ENCODE assay signal across 27 cellular contexts in genomic region chr6:32558426-32559057, GRCh38. TPM values are rescaled to one million over a fixed set of nuclear protein-coding genes. Genes with fewer than 3 reads are reported as not detected.
DNase-seq lines count a peak whose midpoint lies in the region; ATAC-seq, FAIRE-seq and TF ChIP-seq lines count a peak whose summit lies in the region.
"Had no signal": no experiment of that assay in that cellular context is flagged by ENCODE, and none has a peak within 500 bp of the region (broad histone marks: within the 10 kb centered on the region; RNA-seq: fewer than 3 reads in every experiment).

No MANE protein-coding gene starts in this region.

- intact Hi-C loops in Right ventricle myocardium inferior (cut with DNase I) = no loop called here
- intact Hi-C loops in left ventricle myocardium inferior (cut with micrococcal nuclease) = no loop called here
- intact Hi-C loops in Panc1 (cut with micrococcal nuclease; ENCODE audit: unreplicated experiment) = no loop called here
- intact Hi-C loops in thyroid gland (cut with DNase I) = no loop called here

- no peak overlapping the region for H2AFZ ChIP-seq in keratinocyte (ENCODE audit: control insufficient read depth, low read length)
- H2AFZ ChIP-seq: parathyroid adenoma, PC-9 had no signal

- H3K27ac ChIP-seq in left ventricle myocardium inferior (replicated peaks) (no peak overlapping the region), Panc1 (ENCODE audit: low read length) (no peak overlapping the region), keratinocyte (ENCODE audit: control insufficient read depth, insufficient read depth, low read length) (no peak overlapping the region), thyroid gland (no peak overlapping the region)
- H3K27ac ChIP-seq: BLaER1, KMS-11, parathyroid adenoma, PC-9, SJCRH30, stomach had no signal

- in situ Hi-C loops in Panc1 (cut with HindIII; ENCODE audit: low pct_unique_long_range_greater_than_20kb, low sequenced_read_pairs) = no loop called here

- H3K4me3 ChIP-seq in left ventricle myocardium inferior (no peak overlapping the region), Panc1 (ENCODE audit: low read depth in 2 of 2, low read length in 2 of 2) (no peak overlapping the region), keratinocyte (ENCODE audit: control insufficient read depth in 2 of 3, extremely low read depth in 1 of 3, insufficient read depth in 2 of 3, low read depth in 1 of 3, low read length in 3 of 3) (no peak overlapping the region), thyroid gland (replicated peaks in 1 of 3) (no peak overlapping the region)
- H3K4me3 ChIP-seq: BLaER1, mucosa of descending colon, PC-9, SJCRH30, stomach had no signal

- TF ChIP-seq CTCF in left ventricle myocardium inferior (IDR thresholded peaks at IDR 0.05; ENCODE audit: borderline replicate concordance) = no peak
- TF ChIP-seq CTCF in Panc1 (IDR thresholded peaks at IDR 0.05) = no peak
- peak in 1 of 3 experiments; percentile 23 for TF ChIP-seq CTCF in keratinocyte (optimal IDR thresholded peaks at IDR 0.05 in 1 of 3, IDR thresholded peaks at IDR 0.05 in 1 of 3, conservative IDR thresholded peaks at IDR 0.05 in 1 of 3; ENCODE audit: extremely low read depth in 1 of 3, insufficient read depth in 2 of 3, low read length in 3 of 3)
- no peak for TF ChIP-seq CTCF in thyroid gland (IDR thresholded peaks at IDR 0.05)

- no peak for TF ChIP-seq POLR2A in thyroid gland (IDR thresholded peaks at IDR 0.05)

- no peak overlapping the region for H3K9ac ChIP-seq in keratinocyte (ENCODE audit: control insufficient read depth, extremely low read depth, insufficient read depth, low read length)
- H3K9ac ChIP-seq: BLaER1, KMS-11, parathyroid adenoma had no signal

- H3K36me3 ChIP-seq in left ventricle myocardium inferior (no peaks in the 10 kb centered on the region), Panc1 (ENCODE audit: control insufficient read depth, insufficient read depth, low read length) (no peaks in the 10 kb centered on the region), keratinocyte (ENCODE audit: control insufficient read depth in 2 of 2, extremely low read depth in 1 of 2, insufficient read depth in 2 of 2, low read length in 2 of 2) (no peaks in the 10 kb centered on the region), thyroid gland (no peaks in the 10 kb centered on the region)
- H3K36me3 ChIP-seq: BLaER1, SJCRH30, stomach had no signal

- H3K79me2 ChIP-seq in keratinocyte (ENCODE audit: control insufficient read depth, insufficient read depth, low read length) = no peaks in the 10 kb centered on the region
- H3K79me2 ChIP-seq: parathyroid adenoma had no signal

- no TSS peak for BruUV-seq in Panc1 (replicated peaks; lab: Mats Ljungman, UMichigan)

- no peaks in the 10 kb centered on the region for H3K9me1 ChIP-seq in keratinocyte (ENCODE audit: control insufficient read depth, extremely low read depth, insufficient read depth, low read length)

- peak overlapping the region; percentile 41 for H3K4me2 ChIP-seq in keratinocyte (ENCODE audit: control insufficient read depth, extremely low read depth, insufficient read depth, low read depth, low read length)
- H3K4me2 ChIP-seq: BLaER1, KMS-11, PC-9 had no signal

- FAIRE-seq in keratinocyte (lab: Jason Lieb, UNC) (no peak), RCC 7860 (lab: Jason Lieb, UNC) (no peak)
- FAIRE-seq: endometrium, G401.6 had no signal

- POLR2A ChIA-PET in Panc1 (lab: Charles Lee) = no interaction called here

- ATAC-seq in Right ventricle myocardium inferior (peak; percentile 34), Panc1 (peak; percentile 51; the same call in 1 of the 2 replicates)
- ATAC-seq: mucosa of descending colon had no signal

- 11 to 30% methylated on average over 9 to 11 of the region's 13 CpGs for WGBS in thyroid gland, 2 donors

- CTCF ChIA-PET in Panc1 (lab: Charles Lee) = no interaction called here

- dilution Hi-C loops in keratinocyte (cut with MboI; ENCODE audit: extremely low pct_ligation_motif_present, low sequenced_read_pairs) = no loop called here

- H3K9me3 ChIP-seq in left ventricle myocardium inferior (replicated peaks) (no peaks in the 10 kb centered on the region), Panc1 (ENCODE audit: control insufficient read depth, insufficient read depth, low read depth, low read length) (no peaks in the 10 kb centered on the region), keratinocyte (ENCODE audit: control insufficient read depth, low read depth, low read length) (no peaks in the 10 kb centered on the region), thyroid gland (no peaks in the 10 kb centered on the region)
- H3K9me3 ChIP-seq: BLaER1, mucosa of descending colon, SJCRH30, stomach had no signal

- no peaks in the 10 kb centered on the region for H3K27me3 ChIP-seq in left ventricle myocardium inferior (ENCODE audit: low read depth)
- no peaks in the 10 kb centered on the region for H3K27me3 ChIP-seq in Panc1 (ENCODE audit: control insufficient read depth, insufficient read depth, low read length)
- H3K27me3 ChIP-seq in keratinocyte (ENCODE audit: control insufficient read depth, extremely low read depth, insufficient read depth, low read length) = peaks cover 3% of the 10 kb centered on the region
- H3K27me3 ChIP-seq in thyroid gland = no peaks in the 10 kb centered on the region
- H3K27me3 ChIP-seq: BLaER1, SJCRH30, stomach had no signal

- no peaks in the 10 kb centered on the region for H4K20me1 ChIP-seq in keratinocyte (ENCODE audit: control insufficient read depth, extremely low read depth, insufficient read depth, low read length)
- H4K20me1 ChIP-seq: BLaER1 had no signal

- DNase-seq in Right ventricle myocardium inferior (ENCODE audit: missing footprints) (no peak), left ventricle myocardium inferior (no peak), Panc1 (ENCODE audit: low read depth, low spot score) (no peak), keratinocyte (ENCODE audit: low read depth, low spot score) (no peak), cerebellum (ENCODE audit: low spot score) (no peak), RCC 7860 (ENCODE audit: low spot score) (no peak), thyroid gland (no peak), hypothalamus (lab: John Stamatoyannopoulos, UW) (no peak)
- DNase-seq: activated CD4-positive, alpha-beta memory T cell treated with anti-CD3 and anti-CD28 coated beads for 36 hours; activated gamma-delta T cell; amniotic stem cell; cortex of kidney; mucosa of descending colon; NCI-H187; NCI-H2227 treated with DMSO at 0.1 percent for 48 hours; NCI-H748 treated with DMSO at 0.1 percent for 48 hours; PC-9; right cardiac atrium; SJCRH30; stimulated activated CD4-positive, alpha-beta T cell treated with anti-CD3 and anti-CD28 coated beads, Interleukin-12 subunit alpha, Interleukin-12 subunit beta, amount 100 ng/mL, for 4 hours; stomach had no signal

- H3K4me1 ChIP-seq in left ventricle myocardium inferior (no peaks in the 10 kb centered on the region), Panc1 (ENCODE audit: control insufficient read depth, insufficient read depth, low read length) (no peaks in the 10 kb centered on the region), keratinocyte (ENCODE audit: control insufficient read depth, extremely low read depth, insufficient read depth, low read length) (no peaks in the 10 kb centered on the region), thyroid gland (no peaks in the 10 kb centered on the region)
- H3K4me1 ChIP-seq: BLaER1, parathyroid adenoma, SJCRH30, stomach had no signal

RNA-seq across cellular contexts. Expression of gene HLA-DRB5, which starts 28.5 kb away (rescaled TPM):
- total RNA-seq in Right ventricle myocardium inferior (21.2 TPM), left ventricle myocardium inferior (14.3 TPM), Panc1 (2021; ENCODE audit: unreplicated experiment) (not detected), cerebellum (not detected), thyroid gland (10 to 100 TPM in 1 of 4 donors, 1 to 10 TPM in 1, not detected in 2; 1.6 to 25.6 TPM)
- polyA plus RNA-seq in Panc1 (2012; ENCODE audit: insufficient read length) = not detected
- polyA plus RNA-seq in keratinocyte = 0.05 TPM in 1 of 3 replicates, not detected in the others
- not detected for polyA plus RNA-seq in keratinocyte (2011; ENCODE audit: low read depth)
- polyA plus RNA-seq in keratinocyte (2011; cell fraction: cytosol; rRNA removed) = not detected in 2 replicates
- polyA plus RNA-seq in keratinocyte (2011; cell fraction: nucleus; rRNA removed) = not detected in 2 replicates
- polyA plus RNA-seq in keratinocyte (2012; ENCODE audit: low replicate concordance) = not detected in 2 replicates
- polyA minus RNA-seq in keratinocyte = not detected in 3 replicates
- not detected for polyA minus RNA-seq in keratinocyte (2011; cell fraction: cytosol; rRNA and poly(A)+ RNA removed)
- polyA minus RNA-seq in keratinocyte (2011; cell fraction: nucleus; rRNA and poly(A)+ RNA removed) = not detected in 2 replicates
- total RNA-seq: SJCRH30 had no signal
- polyA plus RNA-seq: neural cell had no signal

RNA-seq across cellular contexts. Expression of gene HLA-DRB1, which starts 31.1 kb away (rescaled TPM):
- total RNA-seq in Right ventricle myocardium inferior = 32.4 TPM
- 26.4 TPM for total RNA-seq in left ventricle myocardium inferior
- total RNA-seq in Panc1 (2021; ENCODE audit: unreplicated experiment) = 1.1 TPM
- not detected for polyA plus RNA-seq in Panc1 (2012; ENCODE audit: insufficient read length)
- 0.12 to 0.54 TPM (median 0.31 TPM) in 3 replicates for polyA plus RNA-seq in keratinocyte
- polyA plus RNA-seq in keratinocyte (2011; ENCODE audit: low read depth) = 1.3 TPM
- 0.05 and 0.11 TPM in 2 replicates for polyA plus RNA-seq in keratinocyte (2011; cell fraction: cytosol; rRNA removed)
- polyA plus RNA-seq in keratinocyte (2011; cell fraction: nucleus; rRNA removed) = 0.35 and 0.59 TPM in 2 replicates
- 0.15 and 1.5 TPM in 2 replicates for polyA plus RNA-seq in keratinocyte (2012; ENCODE audit: low replicate concordance)
- 0.36 TPM in 1 of 3 replicates, not detected in the others for polyA minus RNA-seq in keratinocyte
- not detected for polyA minus RNA-seq in keratinocyte (2011; cell fraction: cytosol; rRNA and poly(A)+ RNA removed)
- not detected in 2 replicates for polyA minus RNA-seq in keratinocyte (2011; cell fraction: nucleus; rRNA and poly(A)+ RNA removed)
- 0.73 TPM for total RNA-seq in cerebellum
- 10 to 100 TPM; 17.1 to 28.1 (median 22.8) TPM for total RNA-seq in thyroid gland
- total RNA-seq: SJCRH30 had no signal
- polyA plus RNA-seq: neural cell had no signal
